In genomic region chr10:132566892-132567291, GRCh38 we compare ENCODE assay signal across 19 cellular contexts. TPM values are rescaled to one million over a fixed set of nuclear protein-coding genes. Genes with fewer than 3 reads are reported as not detected.
DNase-seq lines count a peak whose midpoint lies in the region; TF ChIP-seq lines count a peak whose summit lies in the region.
"Had no signal": no experiment of that assay in that cellular context is flagged by ENCODE, and none has a peak within 500 bp of the region (broad histone marks: within the 10 kb centered on the region; RNA-seq: fewer than 3 reads in every experiment).

No MANE protein-coding gene starts in this region.

- in situ Hi-C loops in transverse colon (cut with MboI; ENCODE audit: low pct_ligation_motif_present in 1 of 4, low pct_unique_long_range_greater_than_20kb in 1 of 4, low sequenced_read_pairs in 3 of 4), result no loop called here

- H3K36me3 ChIP-seq in H7 (replicated peaks; ENCODE audit: control insufficient read depth, insufficient read depth, low read length), result no peaks in the 10 kb centered on the region
- H3K36me3 ChIP-seq in SJCRH30, result no peaks in the 10 kb centered on the region
- H3K36me3 ChIP-seq in sigmoid colon, result no peaks in the 10 kb centered on the region
- no peaks in the 10 kb centered on the region for H3K36me3 ChIP-seq in transverse colon
- H3K36me3 ChIP-seq: BLaER1, MG63 had no signal

- no peak overlapping the region for H3K4me3 ChIP-seq in H7 (ENCODE audit: insufficient read depth, low read depth, low read length)
- H3K4me3 ChIP-seq in SJCRH30, result no peak overlapping the region
- no peak overlapping the region for H3K4me3 ChIP-seq in sigmoid colon
- H3K4me3 ChIP-seq in transverse colon, result no peak overlapping the region
- H3K4me3 ChIP-seq in foreskin fibroblast (ENCODE audit: low read depth in 1 of 2, low read length in 2 of 2), result no peak overlapping the region
- H3K4me3 ChIP-seq: BLaER1, GM23338, K562, MG63 had no signal

- H3K4me1 ChIP-seq in SJCRH30 (no peaks in the 10 kb centered on the region; the same call in 1 of the 2 replicates), sigmoid colon (peaks cover 0 to 59% (median 50%) of the 10 kb centered on the region in 4 donors), transverse colon (peaks cover 12 to 27% (median 15%) of the 10 kb centered on the region in 4 donors)

- H3K27me3 ChIP-seq in H7 (ENCODE audit: control insufficient read depth, insufficient read depth, low read length) (no peaks in the 10 kb centered on the region), SJCRH30 (no peaks in the 10 kb centered on the region), sigmoid colon (no peaks in the 10 kb centered on the region), transverse colon (no peaks in the 10 kb centered on the region)
- H3K27me3 ChIP-seq: MG63 had no signal

- TF ChIP-seq EP300 in sigmoid colon (IDR thresholded peaks at IDR 0.05) (no peak), transverse colon (IDR thresholded peaks at IDR 0.05; ENCODE audit: low read depth) (no peak)

- no peaks in the 10 kb centered on the region for H3K9me3 ChIP-seq in SJCRH30 (replicated peaks)
- no peaks in the 10 kb centered on the region for H3K9me3 ChIP-seq in sigmoid colon
- H3K9me3 ChIP-seq in transverse colon, result no peaks in the 10 kb centered on the region
- H3K9me3 ChIP-seq: BLaER1, MG63 had no signal

- intact Hi-C loops in sigmoid colon (cut with DNase I), result no loop called here
- intact Hi-C loops in transverse colon (cut with DNase I; ENCODE audit: low total_unique reads), result no loop called here

- no peak for TF ChIP-seq POLR2A in sigmoid colon (IDR thresholded peaks at IDR 0.05)
- no peak for TF ChIP-seq POLR2A in transverse colon (IDR thresholded peaks at IDR 0.05)

- DNase-seq in H7 (peak; percentile 51), SJCRH30 (peak; percentile 11), islet precursor cell (peak; percentile 94), sigmoid colon (peak; percentile 32), NCI-H2227 (lab: John Stamatoyannopoulos, UW; ENCODE audit: unreplicated experiment) (no peak), transverse colon (no peak), putamen (ENCODE audit: low spot score) (no peak), foreskin fibroblast (no peak)
- DNase-seq: CD4-positive, alpha-beta T cell; MG63; NCI-H2029 treated with DMSO at 0.1 percent for 48 hours; NCI-H226; NCI-H510A; NCI-H69; SHP77 had no signal

- TF ChIP-seq CTCF in sigmoid colon (IDR thresholded peaks at IDR 0.05) (no peak), transverse colon (IDR thresholded peaks at IDR 0.05) (no peak), foreskin fibroblast (IDR thresholded peaks at IDR 0.05; ENCODE audit: low read depth, low read length) (no peak)

- H3K27ac ChIP-seq in SJCRH30 (no peak overlapping the region), sigmoid colon (no peak overlapping the region), transverse colon (no peak overlapping the region)
- H3K27ac ChIP-seq: BLaER1, RWPE1 had no signal

- 87 to 92% methylated on average over 6 of the region's 6 CpGs for WGBS in sigmoid colon, 2 donors
- 89 to 95% methylated on average over 3 to 6 of the region's 6 CpGs for WGBS in transverse colon (ENCODE audit: low coverage in 1 of 2), 2 donors

RNA-seq across cellular contexts. Expression of gene INPP5A, which starts 29.3 kb away (rescaled TPM):
- total RNA-seq in H7 (2014; rRNA removed; shearing (Covaris generic)), result 21.0 and 29.2 TPM in 2 replicates
- total RNA-seq in SJCRH30 (2014; rRNA removed; shearing (Covaris generic)), result 18.9 and 22.4 TPM in 2 replicates
- total RNA-seq in sigmoid colon (100 to 1,000 TPM; 100 to 132 (median 112) TPM), transverse colon (10 to 100 TPM; 34.8 to 80.8 (median 52.8) TPM)
- 10 to 100 TPM; 17.6 to 21.0 (median 20.3) TPM for polyA plus RNA-seq in sigmoid colon

Comparison
In these comparisons a context has a peak if more than half of its experiments do, and no peak if none do; other contexts are left out.
1. DNase-seq: peak in H7 (single experiment), SJCRH30 (2 of 2), islet precursor cell (single experiment) and sigmoid colon (single experiment); none in NCI-H2227 (single experiment), transverse colon (single experiment), putamen (single experiment) and foreskin fibroblast (0 of 2).